Comparison of ENCODE assay signal across 1 cellular context in the genomic region with DNA sequence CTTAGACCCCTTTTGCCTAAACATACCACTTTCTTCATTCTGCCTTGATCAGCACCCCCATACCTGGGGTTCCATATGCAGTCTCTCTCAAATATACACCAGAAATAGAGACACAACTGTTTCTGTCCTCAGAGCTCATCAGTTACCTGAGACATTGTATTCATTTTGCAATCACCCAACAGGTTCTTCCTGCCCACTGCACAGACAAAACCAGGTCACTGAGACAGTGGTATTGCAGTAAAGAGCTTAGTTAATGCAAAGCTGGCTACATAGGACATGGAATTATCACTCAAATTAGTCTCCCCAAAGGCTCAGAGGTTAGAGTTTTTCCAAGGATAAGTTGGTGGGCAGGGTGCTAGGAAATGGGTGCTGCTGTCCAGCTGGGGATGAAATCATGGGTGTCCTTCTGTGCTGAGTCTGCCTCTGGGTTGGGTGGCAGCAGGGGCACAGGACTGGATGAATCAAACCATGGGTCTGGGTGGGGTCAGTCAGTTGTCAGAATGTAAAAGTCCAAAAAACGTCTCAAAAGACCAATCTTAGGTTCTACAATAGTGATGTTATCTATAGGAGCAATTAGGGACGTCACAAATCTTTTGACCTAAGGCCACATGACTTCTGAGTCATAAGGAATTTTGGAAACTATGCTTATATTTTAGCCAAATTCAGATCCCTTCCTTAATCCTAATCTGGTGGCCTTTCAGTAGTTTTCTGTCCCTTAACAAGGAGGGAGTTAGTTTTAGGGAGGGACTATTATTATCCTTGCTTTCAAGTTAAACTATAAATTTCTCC.
TF ChIP-seq lines count a peak whose summit lies in the region.

No MANE protein-coding gene starts in this region.

TF ChIP-seq in GM23338, 12 proteins besides CTCF, POLR2A, EP300 and RAD21:
- TF ChIP-seq, protein P1, sequence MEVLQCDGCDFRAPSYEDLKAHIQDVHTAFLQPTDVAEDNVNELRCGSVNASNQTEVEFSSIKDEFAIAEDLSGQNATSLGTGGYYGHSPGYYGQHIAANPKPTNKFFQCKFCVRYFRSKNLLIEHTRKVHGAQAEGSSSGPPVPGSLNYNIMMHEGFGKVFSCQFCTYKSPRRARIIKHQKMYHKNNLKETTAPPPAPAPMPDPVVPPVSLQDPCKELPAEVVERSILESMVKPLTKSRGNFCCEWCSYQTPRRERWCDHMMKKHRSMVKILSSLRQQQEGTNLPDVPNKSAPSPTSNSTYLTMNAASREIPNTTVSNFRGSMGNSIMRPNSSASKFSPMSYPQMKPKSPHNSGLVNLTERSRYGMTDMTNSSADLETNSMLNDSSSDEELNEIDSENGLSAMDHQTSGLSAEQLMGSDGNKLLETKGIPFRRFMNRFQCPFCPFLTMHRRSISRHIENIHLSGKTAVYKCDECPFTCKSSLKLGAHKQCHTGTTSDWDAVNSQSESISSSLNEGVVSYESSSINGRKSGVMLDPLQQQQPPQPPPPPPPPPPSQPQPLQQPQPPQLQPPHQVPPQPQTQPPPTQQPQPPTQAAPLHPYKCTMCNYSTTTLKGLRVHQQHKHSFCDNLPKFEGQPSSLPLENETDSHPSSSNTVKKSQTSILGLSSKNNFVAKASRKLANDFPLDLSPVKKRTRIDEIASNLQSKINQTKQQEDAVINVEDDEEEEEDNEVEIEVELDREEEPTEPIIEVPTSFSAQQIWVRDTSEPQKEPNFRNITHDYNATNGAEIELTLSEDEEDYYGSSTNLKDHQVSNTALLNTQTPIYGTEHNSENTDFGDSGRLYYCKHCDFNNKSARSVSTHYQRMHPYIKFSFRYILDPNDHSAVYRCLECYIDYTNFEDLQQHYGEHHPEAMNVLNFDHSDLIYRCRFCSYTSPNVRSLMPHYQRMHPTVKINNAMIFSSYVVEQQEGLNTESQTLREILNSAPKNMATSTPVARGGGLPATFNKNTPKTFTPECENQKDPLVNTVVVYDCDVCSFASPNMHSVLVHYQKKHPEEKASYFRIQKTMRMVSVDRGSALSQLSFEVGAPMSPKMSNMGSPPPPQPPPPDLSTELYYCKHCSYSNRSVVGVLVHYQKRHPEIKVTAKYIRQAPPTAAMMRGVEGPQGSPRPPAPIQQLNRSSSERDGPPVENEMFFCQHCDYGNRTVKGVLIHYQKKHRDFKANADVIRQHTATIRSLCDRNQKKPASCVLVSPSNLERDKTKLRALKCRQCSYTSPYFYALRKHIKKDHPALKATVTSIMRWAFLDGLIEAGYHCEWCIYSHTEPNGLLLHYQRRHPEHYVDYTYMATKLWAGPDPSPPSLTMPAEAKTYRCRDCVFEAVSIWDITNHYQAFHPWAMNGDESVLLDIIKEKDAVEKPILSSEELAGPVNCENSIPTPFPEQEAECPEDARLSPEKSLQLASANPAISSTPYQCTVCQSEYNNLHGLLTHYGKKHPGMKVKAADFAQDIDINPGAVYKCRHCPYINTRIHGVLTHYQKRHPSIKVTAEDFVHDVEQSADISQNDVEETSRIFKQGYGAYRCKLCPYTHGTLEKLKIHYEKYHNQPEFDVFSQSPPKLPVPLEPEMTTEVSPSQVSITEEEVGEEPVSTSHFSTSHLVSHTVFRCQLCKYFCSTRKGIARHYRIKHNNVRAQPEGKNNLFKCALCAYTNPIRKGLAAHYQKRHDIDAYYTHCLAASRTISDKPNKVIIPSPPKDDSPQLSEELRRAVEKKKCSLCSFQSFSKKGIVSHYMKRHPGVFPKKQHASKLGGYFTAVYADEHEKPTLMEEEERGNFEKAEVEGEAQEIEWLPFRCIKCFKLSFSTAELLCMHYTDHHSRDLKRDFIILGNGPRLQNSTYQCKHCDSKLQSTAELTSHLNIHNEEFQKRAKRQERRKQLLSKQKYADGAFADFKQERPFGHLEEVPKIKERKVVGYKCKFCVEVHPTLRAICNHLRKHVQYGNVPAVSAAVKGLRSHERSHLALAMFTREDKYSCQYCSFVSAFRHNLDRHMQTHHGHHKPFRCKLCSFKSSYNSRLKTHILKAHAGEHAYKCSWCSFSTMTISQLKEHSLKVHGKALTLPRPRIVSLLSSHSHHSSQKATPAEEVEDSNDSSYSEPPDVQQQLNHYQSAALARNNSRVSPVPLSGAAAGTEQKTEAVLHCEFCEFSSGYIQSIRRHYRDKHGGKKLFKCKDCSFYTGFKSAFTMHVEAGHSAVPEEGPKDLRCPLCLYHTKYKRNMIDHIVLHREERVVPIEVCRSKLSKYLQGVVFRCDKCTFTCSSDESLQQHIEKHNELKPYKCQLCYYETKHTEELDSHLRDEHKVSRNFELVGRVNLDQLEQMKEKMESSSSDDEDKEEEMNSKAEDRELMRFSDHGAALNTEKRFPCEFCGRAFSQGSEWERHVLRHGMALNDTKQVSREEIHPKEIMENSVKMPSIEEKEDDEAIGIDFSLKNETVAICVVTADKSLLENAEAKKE (CRISPR knock-in tag; IDR thresholded peaks at IDR 0.05), result no peak
- TF ChIP-seq EZH2 (IDR thresholded peaks at IDR 0.05; ENCODE audit: low read depth, unreplicated experiment), result no peak
- TF ChIP-seq, protein P2, sequence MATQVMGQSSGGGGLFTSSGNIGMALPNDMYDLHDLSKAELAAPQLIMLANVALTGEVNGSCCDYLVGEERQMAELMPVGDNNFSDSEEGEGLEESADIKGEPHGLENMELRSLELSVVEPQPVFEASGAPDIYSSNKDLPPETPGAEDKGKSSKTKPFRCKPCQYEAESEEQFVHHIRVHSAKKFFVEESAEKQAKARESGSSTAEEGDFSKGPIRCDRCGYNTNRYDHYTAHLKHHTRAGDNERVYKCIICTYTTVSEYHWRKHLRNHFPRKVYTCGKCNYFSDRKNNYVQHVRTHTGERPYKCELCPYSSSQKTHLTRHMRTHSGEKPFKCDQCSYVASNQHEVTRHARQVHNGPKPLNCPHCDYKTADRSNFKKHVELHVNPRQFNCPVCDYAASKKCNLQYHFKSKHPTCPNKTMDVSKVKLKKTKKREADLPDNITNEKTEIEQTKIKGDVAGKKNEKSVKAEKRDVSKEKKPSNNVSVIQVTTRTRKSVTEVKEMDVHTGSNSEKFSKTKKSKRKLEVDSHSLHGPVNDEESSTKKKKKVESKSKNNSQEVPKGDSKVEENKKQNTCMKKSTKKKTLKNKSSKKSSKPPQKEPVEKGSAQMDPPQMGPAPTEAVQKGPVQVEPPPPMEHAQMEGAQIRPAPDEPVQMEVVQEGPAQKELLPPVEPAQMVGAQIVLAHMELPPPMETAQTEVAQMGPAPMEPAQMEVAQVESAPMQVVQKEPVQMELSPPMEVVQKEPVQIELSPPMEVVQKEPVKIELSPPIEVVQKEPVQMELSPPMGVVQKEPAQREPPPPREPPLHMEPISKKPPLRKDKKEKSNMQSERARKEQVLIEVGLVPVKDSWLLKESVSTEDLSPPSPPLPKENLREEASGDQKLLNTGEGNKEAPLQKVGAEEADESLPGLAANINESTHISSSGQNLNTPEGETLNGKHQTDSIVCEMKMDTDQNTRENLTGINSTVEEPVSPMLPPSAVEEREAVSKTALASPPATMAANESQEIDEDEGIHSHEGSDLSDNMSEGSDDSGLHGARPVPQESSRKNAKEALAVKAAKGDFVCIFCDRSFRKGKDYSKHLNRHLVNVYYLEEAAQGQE (IDR thresholded peaks at IDR 0.05; ENCODE audit: unreplicated experiment), result no peak
- TF ChIP-seq CREB1 (CRISPR knock-in tag; IDR thresholded peaks at IDR 0.05; ENCODE audit: low read depth), result no peak
- no peak for TF ChIP-seq POLR2AphosphoS5 (IDR thresholded peaks at IDR 0.05; ENCODE audit: low read depth)
- TF ChIP-seq NANOG (IDR thresholded peaks at IDR 0.05; ENCODE audit: borderline replicate concordance), result no peak
